In the genomic region with DNA sequence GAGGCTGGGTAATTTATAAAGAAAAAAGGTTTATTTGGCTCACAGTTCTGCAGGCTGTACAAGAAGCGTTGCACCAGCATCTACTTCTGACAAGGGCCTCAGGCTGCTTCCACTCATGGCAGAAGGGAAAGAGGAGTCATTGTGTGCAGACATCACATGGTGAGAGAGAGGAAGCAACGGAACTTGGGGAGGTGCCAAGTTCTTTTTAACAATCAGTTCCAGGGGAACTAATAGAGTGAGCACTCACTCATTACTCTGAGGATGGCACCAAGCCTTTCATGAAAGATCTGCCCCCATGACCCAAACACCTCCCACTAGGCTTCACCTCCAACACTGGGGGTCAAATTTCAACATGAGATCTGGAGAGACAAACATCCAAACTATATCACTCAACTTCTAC, we compare ENCODE assay signal across 21 cellular contexts.
"Had no signal": no experiment of that assay in that cellular context is flagged by ENCODE, and none has a peak within 500 bp of the region (broad histone marks: within the 10 kb centered on the region; RNA-seq: fewer than 3 reads in every experiment).

No MANE protein-coding gene starts in this region.

- H3K4me3 ChIP-seq: Peyer's patch had no signal

- H3K36me3 ChIP-seq: Peyer's patch had no signal

- H3K27ac ChIP-seq: Peyer's patch had no signal

- H3K4me1 ChIP-seq: Peyer's patch had no signal

- ATAC-seq: activated CD4-positive, alpha-beta T cell treated with anti-CD3 and anti-CD28 coated beads for 36 hours; activated T-helper 17 cell treated with anti-CD3 and anti-CD28 coated beads, Interleukin-2, amount 50 U/mL, for 72 hours had no signal

- DNase-seq: activated CD4-positive, alpha-beta memory T cell treated with anti-CD3 and anti-CD28 coated beads, Interleukin-2, amount 10 ng/mL, durations not matched to agents 7 days and 5 days; activated CD4-positive, alpha-beta T cell treated with anti-CD3 and anti-CD28 coated beads for 36 hours; activated CD4-positive, alpha-beta T cell treated with anti-CD3 and anti-CD28 coated beads, Interleukin-2, amount 50 U/mL, for 1 hour; activated CD4-positive, CD25-positive, alpha-beta regulatory T cell; activated gamma-delta T cell; activated naive CD4-positive, alpha-beta T cell treated with anti-CD3 and anti-CD28 coated beads for 36 hours; activated T-cell treated with anti-CD3 and anti-CD28 coated beads for 4 hours; activated T-cell treated with anti-CD3 and anti-CD28 coated beads, Interleukin-2, amount 50 U/mL, for 48 hours; amygdala; MM.1S; NCI-H1092 treated with DMSO at 0.1 percent for 48 hours; NCI-H1417 treated with DMSO at 0.1 percent for 48 hours; NCI-H1694; NCI-H2029; NCI-H2107; NCI-H510A treated with DMSO at 0.1 percent for 48 hours; NCI-H69; NK-92 treated with Interleukin-12 subunit alpha and Interleukin-12 subunit beta, amount 100 ng/mL, for 24 hours; Peyer's patch; SHP77 treated with DMSO at 0.1 percent for 48 hours had no signal

- H3K27me3 ChIP-seq: Peyer's patch had no signal
